Comparison of ENCODE assay signal across 9 cellular contexts in genomic region chr17:48505788-48506187, GRCh38. TPM values are rescaled to one million over a fixed set of nuclear protein-coding genes. Genes with fewer than 3 reads are reported as not detected.
DNase-seq lines count a peak whose midpoint lies in the region; ATAC-seq and TF ChIP-seq lines count a peak whose summit lies in the region.
"Had no signal": no experiment of that assay in that cellular context is flagged by ENCODE, and none has a peak within 500 bp of the region (broad histone marks: within the 10 kb centered on the region; RNA-seq: fewer than 3 reads in every experiment).

No MANE protein-coding gene starts in this region.

- intact Hi-C loops in body of pancreas (cut with DNase I) (no loop called here), tibial artery (cut with DNase I; ENCODE audit: low total_unique reads) (no loop called here)

- H3K27ac ChIP-seq in body of pancreas = no peak overlapping the region
- H3K27ac ChIP-seq in tibial artery = no peak overlapping the region

- H3K4me3 ChIP-seq in body of pancreas = no peak overlapping the region
- H3K4me3 ChIP-seq in tibial artery = no peak overlapping the region
- H3K4me3 ChIP-seq: lung had no signal

- H3K4me1 ChIP-seq in body of pancreas (no peaks in the 10 kb centered on the region), tibial artery (no peaks in the 10 kb centered on the region)

- TF ChIP-seq CTCF in GM20000 (IDR thresholded peaks at IDR 0.05; ENCODE audit: extremely low read depth, missing control alignments) (no peak), body of pancreas (IDR thresholded peaks at IDR 0.05) (no peak), tibial artery (IDR thresholded peaks at IDR 0.05) (no peak)

- WGBS in body of pancreas, 2 donors = 30 to 33% methylated on average over 1 of the region's 1 CpG

- peak; percentile 85 for DNase-seq in DMS79 treated with DMSO at 0.1 percent for 48 hours (lab: John Stamatoyannopoulos, UW)
- peak; percentile 67 for DNase-seq in GM20000 (ENCODE audit: low spot score)
- DNase-seq in RKO (ENCODE audit: low spot score) = peak; percentile 85
- DNase-seq in body of pancreas = peak in 1 of 4 donors; percentile 38
- DNase-seq in pons (ENCODE audit: low spot score) = peak; percentile 12
- DNase-seq in GOT3 (lab: John Stamatoyannopoulos, UW) = no peak
- no peak for DNase-seq in tibial artery

- H3K27me3 ChIP-seq in body of pancreas (no peaks in the 10 kb centered on the region), tibial artery (peaks cover 0 to 41% of the 10 kb centered on the region in 2 donors)

- no peak for TF ChIP-seq POLR2A in body of pancreas (IDR thresholded peaks at IDR 0.05)

- peak; percentile 68 for ATAC-seq in HG03571 (IDR thresholded peaks at IDR 0.05; ENCODE audit: unreplicated experiment)
- ATAC-seq in body of pancreas = peak; percentile 58

- H3K9me3 ChIP-seq in body of pancreas (no peaks in the 10 kb centered on the region), tibial artery (no peaks in the 10 kb centered on the region)

- H3K36me3 ChIP-seq in body of pancreas (replicated peaks in 1 of 2; ENCODE audit: insufficient read depth in 1 of 2, low read depth in 2 of 2) (no peaks in the 10 kb centered on the region), tibial artery (no peaks in the 10 kb centered on the region)

RNA-seq across cellular contexts. Expression of gene HOXB1, which starts 25.0 kb away (rescaled TPM):
- total RNA-seq in body of pancreas = not detected
- total RNA-seq: lung had no signal

RNA-seq across cellular contexts. Expression of gene HOXB2, which starts 39.1 kb away (rescaled TPM):
- 10 to 100 TPM; 13.7 to 32.3 TPM for total RNA-seq in body of pancreas

Comparison
In these comparisons a context has a peak if more than half of its experiments do, and no peak if none do; other contexts are left out.
1. DNase-seq: peak in DMS79 treated with DMSO at 0.1 percent for 48 hours (single experiment), GM20000 (single experiment), RKO (single experiment) and pons (single experiment); none in GOT3 (single experiment) and tibial artery (0 of 2).